ENCODE assay signal across 18 cellular contexts in the genomic region with DNA sequence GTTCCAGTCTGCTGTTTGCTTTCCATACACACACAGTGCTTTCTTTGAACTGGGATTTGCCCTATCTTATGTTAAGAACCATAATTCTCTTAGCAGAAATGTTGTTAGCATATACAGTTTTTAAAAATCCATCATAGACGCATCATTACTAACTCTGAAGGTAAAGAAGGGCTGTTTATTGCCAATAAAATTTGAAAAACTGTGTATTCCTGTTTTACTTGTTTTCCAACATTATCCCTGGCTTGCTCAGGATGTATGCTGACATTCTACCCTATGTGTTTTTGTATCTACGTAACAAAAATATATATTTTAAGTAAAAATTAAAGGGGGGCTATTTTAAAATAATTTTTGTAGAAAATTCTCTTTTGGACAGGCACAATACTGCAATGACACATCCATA.
DNase-seq lines count a peak whose midpoint lies in the region; ATAC-seq, FAIRE-seq and TF ChIP-seq lines count a peak whose summit lies in the region.
"Had no signal": no experiment of that assay in that cellular context is flagged by ENCODE, and none has a peak within 500 bp of the region (broad histone marks: within the 10 kb centered on the region; RNA-seq: fewer than 3 reads in every experiment).

No MANE protein-coding gene starts in this region.

- TF ChIP-seq EP300 in A549 (IDR thresholded peaks at IDR 0.05), result no peak

- ATAC-seq in A549, result no peak

- POLR2A ChIA-PET in A549 (lab: Yijun Ruan, JAX), result interaction anchor here (0.5 kb wide), 1 partner anchor 1468 kb away, joined by 3 read pairs; no protein-coding TSS in a partner anchor

- peak overlapping the region; percentile 7; the same call in 1 of the 2 replicates for H3K27ac ChIP-seq in 22Rv1
- H3K27ac ChIP-seq in A549, result peak overlapping the region in 1 of 2 experiments; percentile 65; a peak in 3 of 6 replicates
- H3K27ac ChIP-seq: BLaER1 treated with 17β-estradiol and CSF1 and Interleukin-3, amounts not matched to agents 10 nM and 100 nM had no signal

- no peak overlapping the region for H3K4me3 ChIP-seq in A549
- no peak overlapping the region for H3K4me3 ChIP-seq in LNCaP clone FGC (ENCODE audit: low read depth, low read length)
- H3K4me3 ChIP-seq: BLaER1 treated with 17β-estradiol and CSF1 and Interleukin-3, amounts not matched to agents 10 nM and 100 nM; HAP-1 had no signal

- no peaks in the 10 kb centered on the region for H3K9me3 ChIP-seq in A549
- H3K9me3 ChIP-seq: BE2C; BLaER1 treated with 17β-estradiol and CSF1 and Interleukin-3, amounts not matched to agents 10 nM and 100 nM; HAP-1 had no signal

- no peak for FAIRE-seq in A549 (lab: Jason Lieb, UNC)
- FAIRE-seq: A204.1, G401.6, GM12892 had no signal

- CTCF ChIA-PET in A549 (lab: Yijun Ruan, JAX), result no interaction called here

- no peak for TF ChIP-seq POLR2A in A549 (IDR thresholded peaks at IDR 0.05; ENCODE audit: low read length)

- no peak for DNase-seq in A549 (ENCODE audit: low read depth in 1 of 2, low spot score in 1 of 2)
- DNase-seq in LNCaP clone FGC (ENCODE audit: low read depth), result peak; percentile 54
- DNase-seq in DMS79 (lab: John Stamatoyannopoulos, UW), result no peak
- DNase-seq in UCSD-AML1 (lab: John Stamatoyannopoulos, UW; ENCODE audit: unreplicated experiment), result no peak
- no peak for DNase-seq in activated T-cell treated with anti-CD3 and anti-CD28 coated beads, Interleukin-2, amount 50 U/mL, for 1 hour
- DNase-seq: ACHN; AML-193; BE2C; CD4-positive, alpha-beta T cell; CD8-positive, alpha-beta memory T cell; DND-41; GOT3 had no signal

- TF ChIP-seq RAD21 in A549 (conservative IDR thresholded peaks at IDR 0.05 in 1 of 2, IDR thresholded peaks at IDR 0.05 in 1 of 2), result no peak

- peak overlapping the region; percentile 53; the same call in 2 of the 3 replicates for H3K4me2 ChIP-seq in A549
- H3K4me2 ChIP-seq: BLaER1 treated with 17β-estradiol and CSF1 and Interleukin-3, amounts not matched to agents 10 nM and 100 nM had no signal

- H3K4me1 ChIP-seq in A549, result peaks cover 35% of the 10 kb centered on the region
- H3K4me1 ChIP-seq: BLaER1 treated with 17β-estradiol and CSF1 and Interleukin-3, amounts not matched to agents 10 nM and 100 nM; HAP-1 had no signal

- WGBS in A549 (ENCODE audit: missing lambda C conversion rate), result 93% methylated on average over 2 of the region's 2 CpGs

- TF ChIP-seq CTCF in 22Rv1 (IDR thresholded peaks at IDR 0.05), result no peak
- no peak for TF ChIP-seq CTCF in A549 (IDR thresholded peaks at IDR 0.05)
- TF ChIP-seq CTCF in LNCaP clone FGC (IDR thresholded peaks at IDR 0.05; ENCODE audit: control insufficient read depth, extremely low read depth, insufficient read depth), result no peak

TF ChIP-seq in A549, 52 proteins besides CTCF, POLR2A, EP300 and RAD21:
- no peak for TF ChIP-seq ZFP36 (IDR thresholded peaks at IDR 0.05; ENCODE audit: borderline replicate concordance, partially characterized antibody)
- TF ChIP-seq, protein P1, sequence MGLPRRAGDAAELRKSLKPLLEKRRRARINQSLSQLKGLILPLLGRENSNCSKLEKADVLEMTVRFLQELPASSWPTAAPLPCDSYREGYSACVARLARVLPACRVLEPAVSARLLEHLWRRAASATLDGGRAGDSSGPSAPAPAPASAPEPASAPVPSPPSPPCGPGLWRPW (IDR thresholded peaks at IDR 0.05), result no peak
- no peak for TF ChIP-seq JUN (IDR thresholded peaks at IDR 0.05)
- no peak for TF ChIP-seq KDM5A (IDR thresholded peaks at IDR 0.05)
- TF ChIP-seq SREBF2 (IDR thresholded peaks at IDR 0.05), result no peak
- no peak for TF ChIP-seq CBX8 (IDR thresholded peaks at IDR 0.05)
- no peak for TF ChIP-seq RFX5 (IDR thresholded peaks at IDR 0.05)
- no peak for TF ChIP-seq EHMT2 (IDR thresholded peaks at IDR 0.05; ENCODE audit: low read depth)
- TF ChIP-seq, protein P2, sequence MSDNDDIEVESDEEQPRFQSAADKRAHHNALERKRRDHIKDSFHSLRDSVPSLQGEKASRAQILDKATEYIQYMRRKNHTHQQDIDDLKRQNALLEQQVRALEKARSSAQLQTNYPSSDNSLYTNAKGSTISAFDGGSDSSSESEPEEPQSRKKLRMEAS (IDR thresholded peaks at IDR 0.05), result no peak
- TF ChIP-seq PHF8 (IDR thresholded peaks at IDR 0.05; ENCODE audit: borderline replicate concordance, low read depth), result no peak
- TF ChIP-seq NPAS2 (CRISPR knock-in tag; IDR thresholded peaks at IDR 0.05; ENCODE audit: borderline replicate concordance), result no peak
